In genomic region chr11:110947100-110947499, GRCh38 we compare ENCODE assay signal across 22 cellular contexts.
DNase-seq lines count a peak whose midpoint lies in the region; ATAC-seq and TF ChIP-seq lines count a peak whose summit lies in the region.
"Had no signal": no experiment of that assay in that cellular context is flagged by ENCODE, and none has a peak within 500 bp of the region (broad histone marks: within the 10 kb centered on the region; RNA-seq: fewer than 3 reads in every experiment).

No MANE protein-coding gene starts in this region.

- peak overlapping the region; percentile 59 for H3K9ac ChIP-seq in adipocyte (ENCODE audit: low read length)
- H3K9ac ChIP-seq: KMS-11 had no signal

- TF ChIP-seq POLR2A in gastrocnemius medialis (IDR thresholded peaks at IDR 0.05), result no peak

- no peak overlapping the region for H3K4me3 ChIP-seq in adipocyte (ENCODE audit: low read length)
- no peak overlapping the region for H3K4me3 ChIP-seq in gastrocnemius medialis
- H3K4me3 ChIP-seq: Peyer's patch, SK-N-MC had no signal

- H3K9me3 ChIP-seq in adipocyte (ENCODE audit: control insufficient read depth, low read length) (no peaks in the 10 kb centered on the region), gastrocnemius medialis (no peaks in the 10 kb centered on the region)
- H3K9me3 ChIP-seq: Peyer's patch had no signal

- in situ Hi-C loops in gastrocnemius medialis (cut with MboI; ENCODE audit: low sequenced_read_pairs in 4 of 4), result no loop called here

- TF ChIP-seq CTCF in gastrocnemius medialis (IDR thresholded peaks at IDR 0.05 in 4 of 5, conservative IDR thresholded peaks at IDR 0.05 in 1 of 5) (no peak), osteocyte (IDR thresholded peaks at IDR 0.05) (no peak)

- H3K27ac Mint-ChIP-seq in osteocyte (ENCODE audit: unreplicated experiment), result no peak overlapping the region
- H3K27ac Mint-ChIP-seq: CD8-positive, alpha-beta memory T cell; H9 had no signal

- no peaks in the 10 kb centered on the region for H3K27me3 Mint-ChIP-seq in osteocyte (ENCODE audit: unreplicated experiment)

- no peak overlapping the region for H3K4me3 Mint-ChIP-seq in osteocyte (ENCODE audit: unreplicated experiment)
- H3K4me3 Mint-ChIP-seq: CD8-positive, alpha-beta memory T cell; H9 had no signal

- DNase-seq in ELF-1 (ENCODE audit: low read depth, low spot score), result peak; percentile 29
- DNase-seq in adipocyte (ENCODE audit: low read depth), result no peak
- DNase-seq in left ventricle myocardium superior, result peak; percentile 40
- DNase-seq in gastrocnemius medialis, result peak; percentile 11 to 64
- DNase-seq in osteocyte (ENCODE audit: extremely low spot score, unreplicated experiment), result no peak
- DNase-seq in NCI-H187 treated with DMSO at 0.1 percent for 48 hours (lab: John Stamatoyannopoulos, UW), result no peak
- DNase-seq: C1 segment of cervical spinal cord; CD8-positive, alpha-beta memory T cell; DMS79; H9; MV-4-11; NCI-H1436; NCI-H2029; NCI-H2171; NCI-H446; NCI-H69; NK-92 treated with Interleukin-12 subunit alpha and Interleukin-12 subunit beta, amount 100 ng/mL, for 24 hours; Peyer's patch had no signal

- H3K36me3 Mint-ChIP-seq in osteocyte (ENCODE audit: unreplicated experiment), result no peaks in the 10 kb centered on the region
- H3K36me3 Mint-ChIP-seq: CD8-positive, alpha-beta memory T cell had no signal

- H3K27ac ChIP-seq in gastrocnemius medialis, result peak overlapping the region; percentile 36 to 59 (median 52)
- H3K27ac ChIP-seq: HL-60, KMS-11, Peyer's patch, SK-N-MC had no signal

- no peaks in the 10 kb centered on the region for H3K27me3 ChIP-seq in adipocyte (replicated peaks; ENCODE audit: control insufficient read depth, insufficient read depth, low read length)
- H3K27me3 ChIP-seq in gastrocnemius medialis, result no peaks in the 10 kb centered on the region
- H3K27me3 ChIP-seq: Peyer's patch had no signal

- H3K36me3 ChIP-seq in adipocyte (ENCODE audit: control insufficient read depth, insufficient read depth, low read length, severe bottlenecking) (no peaks in the 10 kb centered on the region), gastrocnemius medialis (no peaks in the 10 kb centered on the region)
- H3K36me3 ChIP-seq: Peyer's patch had no signal

- ATAC-seq in left ventricle myocardium superior (peak; percentile 76), gastrocnemius medialis (peak; percentile 35 to 42), HG03432 (IDR thresholded peaks at IDR 0.05; ENCODE audit: unreplicated experiment) (no peak)

- peaks cover 7% of the 10 kb centered on the region for H3K4me1 Mint-ChIP-seq in osteocyte (ENCODE audit: unreplicated experiment)
- H3K4me1 Mint-ChIP-seq: CD8-positive, alpha-beta memory T cell had no signal

- peaks cover 43% of the 10 kb centered on the region for H3K4me1 ChIP-seq in adipocyte (ENCODE audit: control insufficient read depth, insufficient read depth, low read length)
- H3K4me1 ChIP-seq in gastrocnemius medialis, result no peaks in the 10 kb centered on the region
- H3K4me1 ChIP-seq: Peyer's patch had no signal

- H3K9me3 Mint-ChIP-seq in osteocyte (ENCODE audit: unreplicated experiment), result no peaks in the 10 kb centered on the region

- intact Hi-C loops in left ventricle myocardium superior (cut with micrococcal nuclease) (no loop called here), gastrocnemius medialis (cut with DNase I; ENCODE audit: low total_unique reads) (no loop called here)

Comparison
In these comparisons a context has a peak if more than half of its experiments do, and no peak if none do; other contexts are left out.
1. DNase-seq: peak in ELF-1 (single experiment), left ventricle myocardium superior (single experiment) and gastrocnemius medialis (2 of 2); none in adipocyte (single experiment), osteocyte (single experiment) and NCI-H187 treated with DMSO at 0.1 percent for 48 hours (single experiment).